8 cellular contexts compared by ENCODE assay signal in the genomic region with DNA sequence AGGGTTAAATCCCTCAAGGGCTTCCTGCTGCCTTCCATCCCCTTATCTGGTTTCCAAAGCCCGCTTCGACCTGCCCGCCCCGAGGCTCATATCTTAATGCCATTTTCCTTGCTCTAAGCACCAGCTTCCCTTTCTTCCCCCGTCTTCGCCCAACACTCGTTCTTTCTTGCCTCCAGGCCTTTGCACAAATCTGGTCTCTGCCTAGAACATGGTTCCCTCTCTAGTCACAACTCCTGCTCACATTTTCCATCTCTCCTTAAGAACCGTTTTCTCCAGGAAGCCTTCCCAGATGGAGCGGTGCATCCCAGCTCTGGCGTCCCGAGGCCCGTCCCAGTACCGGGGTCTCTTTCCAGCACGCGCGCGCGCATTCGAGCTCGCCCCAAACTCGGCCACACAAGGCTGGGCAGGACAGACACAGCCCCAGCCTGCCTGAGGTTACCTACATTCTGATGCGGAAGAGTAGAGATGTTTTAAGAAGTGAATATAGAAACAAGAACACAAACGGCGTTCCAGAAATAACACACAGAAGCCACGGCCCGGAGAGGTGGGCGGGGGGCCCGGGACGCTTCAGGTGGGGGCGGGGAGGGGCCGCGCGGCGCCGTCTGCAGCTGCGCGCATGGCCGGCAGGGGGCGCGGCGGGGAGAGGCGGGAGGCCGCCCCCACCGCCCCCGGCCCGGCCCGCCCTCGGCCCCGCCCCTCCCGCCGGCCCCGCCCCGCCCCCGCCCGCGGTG. TPM values are rescaled to one million over a fixed set of nuclear protein-coding genes. Genes with fewer than 3 reads are reported as not detected.
DNase-seq lines count a peak whose midpoint lies in the region; ATAC-seq and TF ChIP-seq lines count a peak whose summit lies in the region.

Gene DGKD (plus strand): TSS at position 726 of the 731 bp plus-strand sequence. CDS start 25 bp downstream, outside the sequence.

- no peaks in the 10 kb centered on the region for H3K36me3 ChIP-seq in CD8-positive, alpha-beta T cell (ENCODE audit: insufficient read depth, low read length)
- no peaks in the 10 kb centered on the region for H3K36me3 ChIP-seq in osteoblast (ENCODE audit: insufficient read depth, low read length)
- no peaks in the 10 kb centered on the region for H3K36me3 ChIP-seq in thymus (ENCODE audit: control insufficient read depth, insufficient read depth)

- peak within 1 kb of the TSS; percentile 92 for H3K4me3 Mint-ChIP-seq in CD8-positive, alpha-beta T cell

- no peaks in the 10 kb centered on the region for H3K27me3 ChIP-seq in CD8-positive, alpha-beta T cell (ENCODE audit: insufficient read depth, low read length)
- H3K27me3 ChIP-seq in HL-60 (ENCODE audit: insufficient read depth, poor library complexity, severe bottlenecking): no peaks in the 10 kb centered on the region
- no peaks in the 10 kb centered on the region for H3K27me3 ChIP-seq in osteoblast (ENCODE audit: insufficient read depth, low read length)
- H3K27me3 ChIP-seq in thymus (ENCODE audit: control insufficient read depth, insufficient read depth): no peaks in the 10 kb centered on the region

- intact Hi-C loops in CD8-positive, alpha-beta T cell (cut with DNase I, micrococcal nuclease): loop anchor here (1.0 to 10.0 kb wide), 8 partner anchors 23 to 657 kb away; partner anchors contain the start of genes ATG16L1 (in 1 of the 2), GIGYF2 (in 1 of the 2) and INPP5D (in 1 of the 2)

- H3K9me3 ChIP-seq in CD8-positive, alpha-beta T cell (ENCODE audit: low read length): no peaks in the 10 kb centered on the region
- H3K9me3 ChIP-seq in osteoblast (ENCODE audit: low read depth, low read length) (no peaks in the 10 kb centered on the region), thymus (ENCODE audit: control insufficient read depth) (no peaks in the 10 kb centered on the region)

- POLR2A ChIA-PET in CD8-positive, alpha-beta T cell (lab: Charles Lee): interaction anchor here (0.5 to 2.5 kb wide), 14 partner anchors 10 to 103 kb away, joined by 3 to 15 read pairs (median 3); partner anchors contain the start of gene ATG16L1
- POLR2A ChIA-PET in RWPE1 (lab: Yijun Ruan, JAX; ENCODE audit: low non-redundant PET): no interaction called here

- ATAC-seq in CD8-positive, alpha-beta T cell: peak; percentile 90
- peak; percentile 55 for ATAC-seq in GM19351 (IDR thresholded peaks at IDR 0.05; ENCODE audit: unreplicated experiment)

- H3K4me3 ChIP-seq in CD8-positive, alpha-beta T cell (ENCODE audit: low read depth, low read length): peak within 1 kb of the TSS; percentile 87
- H3K4me3 ChIP-seq in HL-60 (replicated peaks; ENCODE audit: insufficient read depth, low read length): peak within 1 kb of the TSS; percentile 90
- peak within 1 kb of the TSS; percentile 76 for H3K4me3 ChIP-seq in osteoblast (ENCODE audit: insufficient read depth, low read length)
- H3K4me3 ChIP-seq in thymus (ENCODE audit: low read length): peak within 1 kb of the TSS; percentile 92

- peaks cover 18% of the 10 kb centered on the region for H3K79me2 ChIP-seq in osteoblast (ENCODE audit: insufficient read depth, low read length)

- peak within 1 kb of the TSS; percentile 89 for H3K27ac Mint-ChIP-seq in CD8-positive, alpha-beta T cell

- TF ChIP-seq CTCF in CD8-positive, alpha-beta T cell (IDR thresholded peaks at IDR 0.05): no peak
- TF ChIP-seq CTCF in HL-60 (IDR thresholded peaks at IDR 0.05; ENCODE audit: insufficient read depth, low read length) (no peak), RWPE1 (conservative IDR thresholded peaks at IDR 0.05; ENCODE audit: low read depth) (peak; percentile 74), osteoblast (IDR thresholded peaks at IDR 0.05; ENCODE audit: extremely low read depth, low read depth, low read length) (no peak)

- H3K27me3 Mint-ChIP-seq in CD8-positive, alpha-beta T cell (ENCODE audit: low read depth): no peaks in the 10 kb centered on the region

- WGBS in thymus: 7% methylated on average over 48 of the region's 56 CpGs

- DNase-seq in CD8-positive, alpha-beta T cell: peak; percentile 63 to 86 (median 71)
- DNase-seq in HL-60 (ENCODE audit: low read depth in 1 of 2, low spot score in 1 of 2) (peak in 1 of 2 experiments; percentile 42), RWPE1 (ENCODE audit: low spot score) (peak; percentile 78), globus pallidus (ENCODE audit: low spot score) (peak; percentile 59), osteoblast (ENCODE audit: insufficient read length, low spot score, missing footprints) (peak; percentile 99)
- DNase-seq in activated gamma-delta T cell treated with anti-CD3 and anti-CD28 coated beads, Interleukin-2, amount 50 U/mL, for 16 hours (ENCODE audit: low read depth): peak; percentile 63

- H3K4me1 ChIP-seq in CD8-positive, alpha-beta T cell (ENCODE audit: insufficient read depth, low read length): peaks cover 53% of the 10 kb centered on the region
- peaks cover 25% of the 10 kb centered on the region for H3K4me1 ChIP-seq in osteoblast (ENCODE audit: insufficient read depth, low read length)
- peaks cover 11% of the 10 kb centered on the region for H3K4me1 ChIP-seq in thymus (ENCODE audit: control insufficient read depth, insufficient read depth, low read length)

- peak within 1 kb of the TSS; percentile 34 for H3K27ac ChIP-seq in CD8-positive, alpha-beta T cell (ENCODE audit: low read depth, low read length)
- H3K27ac ChIP-seq in HL-60 (replicated peaks): peak within 1 kb of the TSS; percentile 56
- H3K27ac ChIP-seq in RWPE1: peak within 1 kb of the TSS; percentile 77
- no peak within 1 kb of the TSS for H3K27ac ChIP-seq in osteoblast (ENCODE audit: low read depth, low read length)
- H3K27ac ChIP-seq in thymus (ENCODE audit: low read depth): peak within 1 kb of the TSS; percentile 86

- peak within 1 kb of the TSS; percentile 89 for H3K4me2 ChIP-seq in osteoblast (ENCODE audit: insufficient read depth, low read length)

- peak within 1 kb of the TSS; percentile 97 for H2AFZ ChIP-seq in osteoblast (ENCODE audit: low read length)

- peaks cover 71% of the 10 kb centered on the region for H3K4me1 Mint-ChIP-seq in CD8-positive, alpha-beta T cell (ENCODE audit: low read depth)

- H3K9me3 Mint-ChIP-seq in CD8-positive, alpha-beta T cell: no peaks in the 10 kb centered on the region

- peaks cover 16% of the 10 kb centered on the region for H4K20me1 ChIP-seq in osteoblast (ENCODE audit: insufficient read depth, low read length)

- CTCF ChIA-PET in CD8-positive, alpha-beta T cell (lab: Charles Lee): interaction anchor here (0.7 to 1.6 kb wide), 14 partner anchors 13 to 501 kb away, joined by 3 to 9 read pairs (median 4); no protein-coding TSS in a partner anchor
- CTCF ChIA-PET in RWPE1 (lab: Yijun Ruan, JAX): interaction anchor here (0.5 to 2.3 kb wide), 7 partner anchors 18 to 517 kb away, joined by 3 to 13 read pairs (median 4); no protein-coding TSS in a partner anchor

- peaks cover 26% of the 10 kb centered on the region for H3K36me3 Mint-ChIP-seq in CD8-positive, alpha-beta T cell

RNA-seq across cellular contexts. Expression of gene DGKD, which starts in this region (rescaled TPM):
- 100 to 1,000 TPM; 209 to 244 TPM for total RNA-seq in CD8-positive, alpha-beta T cell
- 6.5 TPM in 2 replicates for total RNA-seq in osteoblast
- 23.5 TPM for polyA plus RNA-seq in thymus

Comparison
In these comparisons a context has a peak if more than half of its experiments do, and no peak if none do; other contexts are left out.
1. RNA of gene DGKD (total RNA-seq): 209 to 244 TPM in CD8-positive, alpha-beta T cell; 6.5 TPM in osteoblast; every median in the first group is over 10 times any median in the second.
2. Peak in every context shown above with its lines, with median percentiles within 50 percentile points of each other: H3K4me3 ChIP-seq.